Comparison of ENCODE assay signal across 8 cellular contexts in the genomic region with DNA sequence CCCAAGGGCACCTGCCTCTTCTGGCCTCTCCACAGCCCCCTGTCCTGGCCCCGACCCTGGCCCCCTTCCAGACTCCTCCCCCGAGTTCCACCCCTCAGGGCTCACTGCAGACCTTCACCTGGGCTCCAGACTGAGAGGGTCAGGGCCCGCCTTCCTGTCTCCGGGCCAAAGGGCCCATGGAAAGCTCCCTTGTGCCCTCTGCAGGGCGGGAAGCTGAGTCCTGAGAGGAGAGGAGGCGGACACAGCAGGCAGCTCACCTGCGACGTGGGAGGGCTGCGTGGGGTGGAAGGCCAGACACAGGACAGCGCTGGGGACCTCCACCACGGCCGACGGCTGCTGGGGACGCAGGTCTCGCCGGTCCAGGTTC. TPM values are rescaled to one million over a fixed set of nuclear protein-coding genes. Genes with fewer than 3 reads are reported as not detected.
DNase-seq lines count a peak whose midpoint lies in the region; ATAC-seq, FAIRE-seq and TF ChIP-seq lines count a peak whose summit lies in the region.

No MANE protein-coding gene starts in this region.

- H3K9me1 ChIP-seq in K562 (ENCODE audit: control insufficient read depth, insufficient read depth, low read length): no peaks in the 10 kb centered on the region

- H3K27me3 ChIP-seq in K562 (ENCODE audit: control insufficient read depth in 2 of 2, insufficient read depth in 2 of 2, low read length in 2 of 2) (no peaks in the 10 kb centered on the region), left lung (no peaks in the 10 kb centered on the region)

- no peaks in the 10 kb centered on the region; the same call in 1 of the 2 replicates for H4K20me1 ChIP-seq in K562 (replicated peaks; ENCODE audit: control insufficient read depth, insufficient read depth, low read length)

- intact Hi-C loops in K562 (cut with micrococcal nuclease) (no loop called here), left lung (cut with DNase I) (no loop called here)

- no peak for FAIRE-seq in K562 (lab: Jason Lieb, UNC)

- in situ Hi-C loops in K562 (cut with MboI): no loop called here

- no peak overlapping the region for H3K4me2 ChIP-seq in K562 (ENCODE audit: insufficient read depth, low read length)

- no peaks in the 10 kb centered on the region for H3K4me1 Mint-ChIP-seq in T-helper 2 cell treated with Interferon-gamma antibody and Interleukin-4, amounts not matched to agents 5 μg/mL and 100 μg/mL, for 36 hours (ENCODE audit: low read depth)

- CTCF ChIA-PET in K562 (lab: Yijun Ruan, JAX; ENCODE audit: low intra/inter-chr PET ratio): no interaction called here
- CTCF ChIA-PET in GM10248 (lab: Yijun Ruan, JAX): interaction anchor here (1.1 to 1.8 kb wide), 2 partner anchors 10 to 66 kb away, joined by 3 to 4 read pairs; partner anchors contain the start of gene PKN3

- TF ChIP-seq RAD21 in K562 (CRISPR knock-in tag; conservative IDR thresholded peaks at IDR 0.05 in 1 of 2, IDR thresholded peaks at IDR 0.05 in 1 of 2): no peak

- H3K4me3 Mint-ChIP-seq in T-helper 2 cell treated with Interferon-gamma antibody and Interleukin-4, amounts not matched to agents 5 μg/mL and 100 μg/mL, for 36 hours: no peak overlapping the region

- TF ChIP-seq EP300 in K562 (IDR thresholded peaks at IDR 0.05; ENCODE audit: low read length): no peak

- H3K27me3 Mint-ChIP-seq in T-helper 2 cell treated with Interferon-gamma antibody and Interleukin-4, amounts not matched to agents 5 μg/mL and 100 μg/mL, for 36 hours (ENCODE audit: low read depth): no peaks in the 10 kb centered on the region

- 76% methylated on average over 7 of the region's 16 CpGs for WGBS in K562 (ENCODE audit: insufficient coverage, low coverage, missing lambda C conversion rate)
- WGBS in urinary bladder: 63% methylated on average over 16 of the region's 16 CpGs

- no peak for TF ChIP-seq POLR2A in K562 (conservative IDR thresholded peaks at IDR 0.05)

- TF ChIP-seq CTCF in K562 (IDR thresholded peaks at IDR 0.05 in 2 of 3, conservative IDR thresholded peaks at IDR 0.05 in 1 of 3; ENCODE audit: insufficient read depth in 2 of 3, low read depth in 1 of 3, low read length in 3 of 3): peak in 2 of 3 experiments; percentile 4 to 17; a peak in 2 of 6 replicates
- no peak for TF ChIP-seq CTCF in left lung (IDR thresholded peaks at IDR 0.05)
- TF ChIP-seq CTCF in GM10248 (IDR thresholded peaks at IDR 0.05; ENCODE audit: control extremely low read depth, extremely low read depth, low read depth, missing control alignments): no peak

- no peaks in the 10 kb centered on the region for H3K9me3 Mint-ChIP-seq in T-helper 2 cell treated with Interferon-gamma antibody and Interleukin-4, amounts not matched to agents 5 μg/mL and 100 μg/mL, for 36 hours

- H3K9me3 ChIP-seq in K562 (replicated peaks; ENCODE audit: control insufficient read depth, insufficient read depth, low read depth, low read length) (no peaks in the 10 kb centered on the region), left lung (no peaks in the 10 kb centered on the region)

- POLR2A ChIA-PET in K562 (lab: Yijun Ruan, JAX) (no interaction called here), GM10248 (lab: Yijun Ruan, JAX) (no interaction called here)

- H3K9ac ChIP-seq in K562 (ENCODE audit: insufficient read depth in 1 of 2, low read depth in 2 of 2, low read length in 2 of 2): peak overlapping the region in 1 of 2 experiments; percentile 45; a peak in 2 of 4 replicates

- peaks cover 26% of the 10 kb centered on the region for H3K36me3 Mint-ChIP-seq in T-helper 2 cell treated with Interferon-gamma antibody and Interleukin-4, amounts not matched to agents 5 μg/mL and 100 μg/mL, for 36 hours (ENCODE audit: low read depth)

- H3K36me3 ChIP-seq in K562 (ENCODE audit: control insufficient read depth, insufficient read depth, low read length) (peaks cover 83% of the 10 kb centered on the region), left lung (peaks cover 0 to 60% of the 10 kb centered on the region in 2 donors), urinary bladder (ENCODE audit: insufficient read depth) (peaks cover 2% of the 10 kb centered on the region)

- no peak overlapping the region for H3K27ac Mint-ChIP-seq in T-helper 2 cell treated with Interferon-gamma antibody and Interleukin-4, amounts not matched to agents 5 μg/mL and 100 μg/mL, for 36 hours

- no peaks in the 10 kb centered on the region for H3K79me2 ChIP-seq in K562 (ENCODE audit: control insufficient read depth, insufficient read depth, low read length)

- H2AFZ ChIP-seq in K562 (ENCODE audit: low read depth, low read length): no peak overlapping the region

- DNase-seq in NCI-H1417 (lab: John Stamatoyannopoulos, UW) (peak in 2 of 3 experiments; percentile 75 to 81), NCI-H1417 treated with DMSO at 0.1 percent for 48 hours (lab: John Stamatoyannopoulos, UW) (no peak), K562 (ENCODE audit: extremely low read depth in 1 of 4, low spot score in 3 of 4) (no peak), left lung (peak; percentile 81 to 89), GM10248 (ENCODE audit: extremely low spot score) (no peak)
- no peak for DNase-seq in T-helper 2 cell treated with Interferon-gamma antibody and Interleukin-4, amounts not matched to agents 5 μg/mL and 100 μg/mL, for 36 hours (ENCODE audit: low spot score)

- no TSS peak for BruUV-seq in K562 (replicated peaks; lab: Mats Ljungman, UMichigan)

- ATAC-seq in K562 (peak; percentile 52), left lung (peak; percentile 74), HG03025 (IDR thresholded peaks at IDR 0.05; ENCODE audit: low FRiP score, unreplicated experiment) (no peak)

- H3K4me3 ChIP-seq in K562 (no peak overlapping the region), left lung (peak overlapping the region in 1 of 2 donors; percentile 26), urinary bladder (ENCODE audit: low read depth, low read length) (no peak overlapping the region)

- H3K4me1 ChIP-seq in K562 (replicated peaks in 1 of 2; ENCODE audit: control insufficient read depth in 2 of 2, insufficient read depth in 2 of 2, low read length in 2 of 2) (peaks cover 0 to 30% of the 10 kb centered on the region in 2 experiments; a peak in 2 of 5 replicates), left lung (peaks cover 9 to 24% of the 10 kb centered on the region in 2 donors), urinary bladder (ENCODE audit: insufficient read depth) (no peaks in the 10 kb centered on the region)

- H3K27ac ChIP-seq in K562 (ENCODE audit: extremely low read depth, low read depth, low read length): no peak overlapping the region
- peak overlapping the region; percentile 89 to 92 for H3K27ac ChIP-seq in left lung
- H3K27ac ChIP-seq in urinary bladder (ENCODE audit: low read depth): peak overlapping the region; percentile 77

TF ChIP-seq in K562, 482 proteins besides CTCF, POLR2A, EP300 and RAD21:
- no peak for TF ChIP-seq RFX1 (IDR thresholded peaks at IDR 0.05)
- TF ChIP-seq POLR2G (IDR thresholded peaks at IDR 0.05; ENCODE audit: low read depth, low read length): peak; percentile 17; the same call in 1 of the 2 replicates
TF ChIP-seq in K562: peak in this region for 1.

RNA-seq across cellular contexts. Expression of gene DYNC2I2, which starts 20.6 kb away (rescaled TPM):
- total RNA-seq in K562 (2011; cell fraction: chromatin; rRNA removed; ENCODE audit: low replicate concordance): 27.2 and 132 TPM in 2 replicates
- 174 and 202 TPM in 2 replicates for total RNA-seq in K562 (2011; cell fraction: nucleolus; rRNA removed)
- total RNA-seq in K562 (2011; cell fraction: nucleoplasm; rRNA removed): 76.1 and 76.9 TPM in 2 replicates
- total RNA-seq in K562 (2014; rRNA removed) (249 and 283 TPM in 2 replicates), K562 (2014; rRNA removed; fragmentation: Illumina TruSeq; extraction: Trizol) (16.0 and 21.6 TPM in 2 replicates), K562 (2015; rRNA removed; fragmentation: Illumina TruSeq; extraction: Trizol) (69.5 and 71.3 TPM in 2 replicates), K562 (2021) (131 and 144 TPM in 2 replicates), left lung (10 to 100 TPM; 52.7 to 55.4 TPM), urinary bladder (26.9 TPM)
- polyA plus RNA-seq in K562 (2011; rRNA removed) (70.0 and 85.8 TPM in 2 replicates), K562 (2014; fragmentation: Illumina TruSeq; extraction: Trizol) (36.3 and 76.9 TPM in 2 replicates), K562 (2014; fragmentation: Nextera tagmentation; extraction: Ambion mirVana) (1 to 10 TPM; 1.5 to 2.3 TPM), K562 (2014; rRNA removed) (165 and 184 TPM in 2 replicates), urinary bladder (30.3 TPM)
- 110 and 264 TPM in 2 replicates for polyA plus RNA-seq in K562 (2011; cell fraction: cytosol; rRNA removed)
- polyA plus RNA-seq in K562 (2011; cell fraction: nucleus; rRNA removed): 270 and 451 TPM in 2 replicates
- 106 and 139 TPM in 2 replicates for polyA plus RNA-seq in K562 (2012)
- polyA minus RNA-seq in K562 (2011; rRNA and poly(A)+ RNA removed): 16.9 and 31.4 TPM in 2 replicates
- 70.6 and 79.0 TPM in 2 replicates for polyA minus RNA-seq in K562 (2011; cell fraction: cytosol; rRNA and poly(A)+ RNA removed)
- 78.6 and 83.6 TPM in 2 replicates for polyA minus RNA-seq in K562 (2011; cell fraction: nucleus; rRNA and poly(A)+ RNA removed)

RNA-seq across cellular contexts. Expression of gene SET, which starts 53.0 kb away (rescaled TPM):
- 148 and 241 TPM in 2 replicates for total RNA-seq in K562 (2011; cell fraction: chromatin; rRNA removed; ENCODE audit: low replicate concordance)
- total RNA-seq in K562 (2011; cell fraction: nucleolus; rRNA removed): 111 and 117 TPM in 2 replicates
- total RNA-seq in K562 (2011; cell fraction: nucleoplasm; rRNA removed): 183 and 259 TPM in 2 replicates
- total RNA-seq in K562 (2014; rRNA removed) (887 and 1,071 TPM in 2 replicates), K562 (2014; rRNA removed; fragmentation: Illumina TruSeq; extraction: Trizol) (1,328 and 1,534 TPM in 2 replicates), K562 (2015; rRNA removed; fragmentation: Illumina TruSeq; extraction: Trizol) (1,335 and 1,447 TPM in 2 replicates), K562 (2021) (840 and 907 TPM in 2 replicates), left lung (100 to 1,000 TPM; 249 to 294 TPM), urinary bladder (382 TPM)
- polyA plus RNA-seq in K562 (2011; rRNA removed) (308 and 520 TPM in 2 replicates), K562 (2014; fragmentation: Illumina TruSeq; extraction: Trizol) (886 and 1,006 TPM in 2 replicates), K562 (2014; fragmentation: Nextera tagmentation; extraction: Ambion mirVana) (100 to 1,000 TPM; 404 to 534 TPM), K562 (2014; rRNA removed) (609 and 622 TPM in 2 replicates), urinary bladder (157 TPM)
- polyA plus RNA-seq in K562 (2011; cell fraction: cytosol; rRNA removed): 84.3 and 133 TPM in 2 replicates
- polyA plus RNA-seq in K562 (2011; cell fraction: nucleus; rRNA removed): 138 and 148 TPM in 2 replicates
- 556 and 791 TPM in 2 replicates for polyA plus RNA-seq in K562 (2012)
- 1,021 and 1,119 TPM in 2 replicates for polyA minus RNA-seq in K562 (2011; rRNA and poly(A)+ RNA removed)
- 256 and 383 TPM in 2 replicates for polyA minus RNA-seq in K562 (2011; cell fraction: cytosol; rRNA and poly(A)+ RNA removed)
- 100 and 155 TPM in 2 replicates for polyA minus RNA-seq in K562 (2011; cell fraction: nucleus; rRNA and poly(A)+ RNA removed)

Comparison
In these comparisons a context has a peak if more than half of its experiments do, and no peak if none do; other contexts are left out.
1. DNase-seq: peak in NCI-H1417 (2 of 3) and left lung (2 of 2); none in NCI-H1417 treated with DMSO at 0.1 percent for 48 hours (single experiment), K562 (0 of 4), GM10248 (single experiment) and T-helper 2 cell treated with Interferon-gamma antibody and Interleukin-4, amounts not matched to agents 5 μg/mL and 100 μg/mL, for 36 hours (single experiment).
2. CTCF ChIP-seq: peak in K562 (2 of 3); none in left lung (0 of 2) and GM10248 (single experiment).